Comparison of ENCODE assay signal across 19 cellular contexts in the genomic region with DNA sequence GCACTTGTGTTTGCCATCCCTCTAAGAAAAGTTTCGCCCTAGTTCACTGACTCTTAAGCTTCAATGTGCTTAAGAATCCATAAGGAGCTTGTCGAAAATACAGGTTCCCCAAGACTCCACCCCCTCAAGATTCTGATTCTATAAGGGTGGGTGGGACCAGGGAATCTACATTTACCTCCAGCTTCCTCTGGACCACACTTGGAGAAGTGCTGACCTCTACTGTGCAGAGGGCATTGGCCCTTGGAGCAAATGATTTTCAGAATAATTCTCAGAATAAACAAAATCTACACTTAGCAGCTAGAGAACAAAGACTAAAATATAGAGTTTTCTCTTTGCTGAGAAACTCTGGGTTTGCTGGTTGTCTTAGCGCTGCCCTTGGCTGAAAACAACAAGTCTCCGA. TPM values are rescaled to one million over a fixed set of nuclear protein-coding genes. Genes with fewer than 3 reads are reported as not detected.
DNase-seq lines count a peak whose midpoint lies in the region; ATAC-seq, FAIRE-seq and TF ChIP-seq lines count a peak whose summit lies in the region.
"Had no signal": no experiment of that assay in that cellular context is flagged by ENCODE, and none has a peak within 500 bp of the region (broad histone marks: within the 10 kb centered on the region; RNA-seq: fewer than 3 reads in every experiment).

No MANE protein-coding gene starts in this region.

- no peak for TF ChIP-seq CTCF in A549 (IDR thresholded peaks at IDR 0.05)
- peak in 1 of 3 experiments; percentile 19; a peak in 1 of 6 replicates for TF ChIP-seq CTCF in GM12878 (IDR thresholded peaks at IDR 0.05 in 2 of 3, conservative IDR thresholded peaks at IDR 0.05 in 1 of 3; ENCODE audit: control insufficient read depth in 2 of 3, extremely low read depth in 1 of 3, insufficient read depth in 1 of 3, low read depth in 3 of 3, low read length in 3 of 3)

- RAD21 ChIA-PET in GM12878 (lab: Charles Lee; ENCODE audit: unreplicated experiment): interaction anchor here (0.9 to 11.1 kb wide), 5 partner anchors 9 to 265 kb away, joined by 3 to 179 read pairs (median 7); a partner anchor contains a TSS

- H3K9me3 Mint-ChIP-seq in activated CD8-positive, alpha-beta memory T cell treated with anti-CD3 and anti-CD28 coated beads, Interleukin-2, amount 10 ng/mL, durations not matched to agents 7 days and 5 days (ENCODE audit: low read depth): no peaks in the 10 kb centered on the region

- H3K36me3 Mint-ChIP-seq in activated CD8-positive, alpha-beta memory T cell treated with anti-CD3 and anti-CD28 coated beads, Interleukin-2, amount 10 ng/mL, durations not matched to agents 7 days and 5 days: no peaks in the 10 kb centered on the region

- in situ Hi-C loops in GM12878 (cut with MboI): no loop called here

- H3K36me3 ChIP-seq in H7 (replicated peaks; ENCODE audit: control insufficient read depth, insufficient read depth, low read length) (no peaks in the 10 kb centered on the region), GM12878 (ENCODE audit: control insufficient read depth in 2 of 2, insufficient read depth in 2 of 2, low read length in 1 of 2) (no peaks in the 10 kb centered on the region)
- H3K36me3 ChIP-seq: adrenal gland, heart right ventricle, right atrium auricular region had no signal

- CTCF ChIA-PET in A549 (lab: Yijun Ruan, JAX) (interaction anchor here (0.6 to 14.3 kb wide), 8 partner anchors 12 to 400 kb away, joined by 3 to 448 read pairs (median 4); no protein-coding TSS in a partner anchor), GM12878 (lab: Yijun Ruan, JAX) (interaction anchor here (0.9 to 15.4 kb wide), 6 partner anchors 9 to 265 kb away, joined by 4 to 390 read pairs (median 7); a partner anchor contains a TSS)
- CTCF ChIA-PET in activated CD8-positive, alpha-beta memory T cell treated with anti-CD3 and anti-CD28 coated beads, Interleukin-2, amount 10 ng/mL, durations not matched to agents 7 days and 5 days (lab: Charles Lee): interaction anchor here (1.3 to 4.1 kb wide), 3 partner anchors 9 to 267 kb away, joined by 3 to 24 read pairs (median 5); a partner anchor contains a TSS

- no peak overlapping the region for H3K4me3 Mint-ChIP-seq in activated CD8-positive, alpha-beta memory T cell treated with anti-CD3 and anti-CD28 coated beads, Interleukin-2, amount 10 ng/mL, durations not matched to agents 7 days and 5 days

- peaks cover 25% of the 10 kb centered on the region for H3K4me1 Mint-ChIP-seq in activated CD8-positive, alpha-beta memory T cell treated with anti-CD3 and anti-CD28 coated beads, Interleukin-2, amount 10 ng/mL, durations not matched to agents 7 days and 5 days

- TF ChIP-seq EP300 in A549 (IDR thresholded peaks at IDR 0.05) (no peak), GM12878 (IDR thresholded peaks at IDR 0.05; ENCODE audit: borderline replicate concordance in 1 of 2, control insufficient read depth in 1 of 2, low read depth in 2 of 2, low read length in 2 of 2) (no peak)

- H3K4me3 ChIP-seq in A549 (no peak overlapping the region), H7 (ENCODE audit: insufficient read depth, low read depth, low read length) (no peak overlapping the region), GM12878 (no peak overlapping the region)
- H3K4me3 ChIP-seq: adrenal gland, right atrium auricular region had no signal

- WGBS in A549 (ENCODE audit: missing lambda C conversion rate): 56% methylated on average over 4 of the region's 4 CpGs
- 58% methylated on average over 4 of the region's 4 CpGs for WGBS in GM12878 (ENCODE audit: insufficient coverage, insufficient replicate concordance, low lambda C conversion rate, missing lambda C conversion rate)

- no TSS peak for BruUV-seq in GM12878 (replicated peaks; lab: Mats Ljungman, UMichigan)

- POLR2A ChIA-PET in A549 (lab: Yijun Ruan, JAX): no interaction called here
- POLR2A ChIA-PET in GM12878 (lab: Charles Lee): interaction anchor here (0.9 kb wide), 1 partner anchor 70 kb away, joined by 3 read pairs; no protein-coding TSS in a partner anchor

- H4K20me1 ChIP-seq in GM12878 (ENCODE audit: control insufficient read depth, insufficient read depth): no peaks in the 10 kb centered on the region

- ATAC-seq in A549 (no peak), GM12878 (no peak), HG03196 (IDR thresholded peaks at IDR 0.05; ENCODE audit: unreplicated experiment) (no peak)
- no peak for ATAC-seq in activated CD8-positive, alpha-beta memory T cell treated with anti-CD3 and anti-CD28 coated beads, Interleukin-2, amount 10 ng/mL, durations not matched to agents 7 days and 5 days
- ATAC-seq: heart right ventricle, Right ventricle myocardium inferior had no signal

- DNase-seq in A549 (ENCODE audit: low read depth in 1 of 2, low spot score in 1 of 2) (no peak), H7 (peak; percentile 68), GM12878 (ENCODE audit: low read depth, low spot score) (no peak), midbrain (lab: John Stamatoyannopoulos, UW) (peak; percentile 5), NCI-H748 treated with DMSO at 0.1 percent for 48 hours (lab: John Stamatoyannopoulos, UW) (no peak), activated gamma-delta T cell (lab: John Stamatoyannopoulos, UW) (no peak)
- DNase-seq in activated CD8-positive, alpha-beta memory T cell treated with anti-CD3 and anti-CD28 coated beads, Interleukin-2, amount 10 ng/mL, durations not matched to agents 7 days and 5 days: no peak
- DNase-seq: activated CD4-positive, alpha-beta T cell treated with anti-CD3 and anti-CD28 coated beads, Interleukin-2, amount 50 U/mL, for 1 hour; activated gamma-delta T cell treated with Interleukin-2 at 50 U/mL for 16 hours; DMS 273 treated with DMSO at 0.1 percent for 48 hours; heart right ventricle; KBM-7; NCI-H1930; T-helper 1 cell had no signal

- no peaks in the 10 kb centered on the region for H3K27me3 ChIP-seq in H7 (ENCODE audit: control insufficient read depth, insufficient read depth, low read length)
- H3K27me3 ChIP-seq in GM12878 (replicated peaks in 1 of 2; ENCODE audit: control insufficient read depth in 2 of 2, insufficient read depth in 2 of 2, low read length in 1 of 2): no peaks in the 10 kb centered on the region
- H3K27me3 ChIP-seq: adrenal gland, heart right ventricle, right atrium auricular region had no signal

- intact Hi-C loops in GM12878 (cut with micrococcal nuclease; ENCODE audit: unreplicated experiment): loop anchor here (10.0 kb wide), 1 partner anchor 802 kb away; a partner anchor contains a TSS

- H3K4me2 ChIP-seq in A549 (peak overlapping the region; percentile 36; the same call in 1 of the 3 replicates), GM12878 (ENCODE audit: control insufficient read depth, insufficient read depth) (peak overlapping the region; percentile 33; the same call in 1 of the 2 replicates)

- H2AFZ ChIP-seq in GM12878 (ENCODE audit: control insufficient read depth, low read depth, low read length): peak overlapping the region; percentile 39

- peak overlapping the region in 1 of 2 experiments; percentile 1; a peak in 1 of 6 replicates for H3K27ac ChIP-seq in A549
- no peak overlapping the region for H3K27ac ChIP-seq in GM12878 (ENCODE audit: control insufficient read depth, insufficient read depth)
- H3K27ac ChIP-seq: adrenal gland, right atrium auricular region had no signal

- H3K9me3 ChIP-seq in A549 (no peaks in the 10 kb centered on the region), GM12878 (replicated peaks; ENCODE audit: control insufficient read depth, insufficient read depth, low read length) (no peaks in the 10 kb centered on the region)
- H3K9me3 ChIP-seq: adrenal gland, heart right ventricle, right atrium auricular region had no signal

- H3K27ac Mint-ChIP-seq in activated CD8-positive, alpha-beta memory T cell treated with anti-CD3 and anti-CD28 coated beads, Interleukin-2, amount 10 ng/mL, durations not matched to agents 7 days and 5 days: no peak overlapping the region

- H3K27me3 Mint-ChIP-seq in activated CD8-positive, alpha-beta memory T cell treated with anti-CD3 and anti-CD28 coated beads, Interleukin-2, amount 10 ng/mL, durations not matched to agents 7 days and 5 days: no peaks in the 10 kb centered on the region

- SMC1A ChIA-PET in GM12878 (lab: Charles Lee; ENCODE audit: uncharacterized antibody, unreplicated experiment): interaction anchor here (0.6 to 13.7 kb wide), 12 partner anchors 8 to 440 kb away, joined by 3 to 190 read pairs (median 4); a partner anchor contains a TSS

- TF ChIP-seq RAD21 in A549 (conservative IDR thresholded peaks at IDR 0.05 in 1 of 2, IDR thresholded peaks at IDR 0.05 in 1 of 2) (0 out of 5 replicates have a peak, but pooled peaks of 1 of the 2 experiments have one; percentile 6), GM12878 (IDR thresholded peaks at IDR 0.05; ENCODE audit: insufficient read depth, low read depth, low read length) (peak; percentile 36; the same call in 1 of the 2 replicates)

- no peak for TF ChIP-seq POLR2A in A549 (IDR thresholded peaks at IDR 0.05; ENCODE audit: low read length)
- no peak for TF ChIP-seq POLR2A in GM12878 (IDR thresholded peaks at IDR 0.05; ENCODE audit: low read depth, low read length)

- no peaks in the 10 kb centered on the region for H3K79me2 ChIP-seq in GM12878 (ENCODE audit: control insufficient read depth, insufficient read depth, low read length)

- no peak overlapping the region for H3K9ac ChIP-seq in GM12878 (ENCODE audit: control insufficient read depth, insufficient read depth, low read length)

- FAIRE-seq in A549 (lab: Jason Lieb, UNC): no peak
- FAIRE-seq in GM12878 (lab: Jason Lieb, UNC): no peak
- FAIRE-seq: bronchial epithelial cell had no signal

- H3K4me1 ChIP-seq in A549 (peaks cover 18% of the 10 kb centered on the region; the same call in 2 of the 3 replicates), GM12878 (ENCODE audit: control insufficient read depth, insufficient read depth, low read length) (peaks cover 19% of the 10 kb centered on the region)

RNA-seq across cellular contexts. Expression of a gene that starts 5.0 kb away (rescaled TPM):
- polyA plus RNA-seq in A549 (2011; rRNA removed): 0.85 and 2.0 TPM in 2 replicates
- 1.1 and 1.8 TPM in 2 replicates for polyA plus RNA-seq in A549 (2012; cell fraction: cytosol; rRNA removed)
- polyA plus RNA-seq in A549 (2012; cell fraction: nucleus; rRNA removed): 2.7 and 3.6 TPM in 2 replicates
- 1.3 to 1.5 TPM (median 1.3 TPM) in 3 replicates for polyA plus RNA-seq in A549 (2017; fragmentation: RNase III; extraction: RNeasy Plus Mini Kit Qiagen cat#74134 plus additional on column Dnase treatment)
- polyA minus RNA-seq in A549 (2011; rRNA and poly(A)+ RNA removed): 0.62 and 1.5 TPM in 2 replicates
- 0.96 and 0.97 TPM in 2 replicates for total RNA-seq in H7 (2014; rRNA removed; shearing (Covaris generic))
- total RNA-seq in GM12878 (2013; cell fraction: nucleolus; rRNA removed): 7.7 and 8.6 TPM in 2 replicates
- 0.76 and 0.79 TPM in 2 replicates for total RNA-seq in GM12878 (2014; rRNA removed)
- 0.60 and 0.76 TPM in 2 replicates for total RNA-seq in GM12878 (2014; rRNA removed; fragmentation: Illumina TruSeq; extraction: Trizol)
- total RNA-seq in GM12878 (2021): 1.1 and 2.0 TPM in 2 replicates
- 1.2 TPM for polyA plus RNA-seq in GM12878 (2011; ENCODE audit: low read depth)
- 1.9 and 2.6 TPM in 2 replicates for polyA plus RNA-seq in GM12878 (2011; rRNA removed)
- polyA plus RNA-seq in GM12878 (2011; cell fraction: cytosol; rRNA removed): 2.4 and 2.5 TPM in 2 replicates
- 9.2 and 10.7 TPM in 2 replicates for polyA plus RNA-seq in GM12878 (2011; cell fraction: nucleus; rRNA removed)
- 1.5 and 2.0 TPM in 2 replicates for polyA plus RNA-seq in GM12878 (2012)
- polyA plus RNA-seq in GM12878 (2014; fragmentation: Illumina TruSeq; extraction: Trizol): 1.4 TPM in 2 replicates
- polyA plus RNA-seq in GM12878 (2014; fragmentation: Nextera tagmentation; extraction: Ambion mirVana): under 1 TPM; 0.27 to 0.47 TPM
- 0.56 and 1.3 TPM in 2 replicates for polyA plus RNA-seq in GM12878 (2014; rRNA removed)
- polyA plus RNA-seq in GM12878 (2016; fragmentation: Nextera tagmentation; extraction: Ambion mirVana): under 1 TPM; 0.50 to 0.86 TPM
- polyA minus RNA-seq in GM12878 (2011; rRNA and poly(A)+ RNA removed): 1.9 and 12.4 TPM in 2 replicates
- polyA minus RNA-seq in GM12878 (2011; cell fraction: cytosol; rRNA and poly(A)+ RNA removed): 0.53 TPM in 1 of 2 replicates, not detected in the other
- polyA minus RNA-seq in GM12878 (2011; cell fraction: nucleus; rRNA and poly(A)+ RNA removed): 1.8 and 3.6 TPM in 2 replicates
- 1 to 10 TPM; 1.4 to 2.1 TPM for total RNA-seq in activated CD8-positive, alpha-beta memory T cell treated with anti-CD3 and anti-CD28 coated beads, Interleukin-2, amount 10 ng/mL, durations not matched to agents 7 days and 5 days

RNA-seq across cellular contexts. Expression of a gene that starts 8.7 kb away (rescaled TPM):
- polyA plus RNA-seq in A549 (2011; rRNA removed) (44.8 and 49.4 TPM in 2 replicates), A549 (2017; fragmentation: RNase III; extraction: RNeasy Plus Mini Kit Qiagen cat#74134 plus additional on column Dnase treatment) (46.4 to 49.0 TPM (median 46.6 TPM) in 3 replicates), GM12878 (2011; rRNA removed) (20.6 and 24.8 TPM in 2 replicates), GM12878 (2014; fragmentation: Illumina TruSeq; extraction: Trizol) (8.2 and 10.9 TPM in 2 replicates), GM12878 (2014; fragmentation: Nextera tagmentation; extraction: Ambion mirVana) (10 to 100 TPM; 15.8 to 18.1 TPM), GM12878 (2014; rRNA removed) (9.6 and 12.2 TPM in 2 replicates), GM12878 (2016; fragmentation: Nextera tagmentation; extraction: Ambion mirVana) (10 to 100 TPM; 18.9 to 22.4 TPM)
- 42.7 and 49.2 TPM in 2 replicates for polyA plus RNA-seq in A549 (2012; cell fraction: cytosol; rRNA removed)
- polyA plus RNA-seq in A549 (2012; cell fraction: nucleus; rRNA removed): 32.1 and 44.3 TPM in 2 replicates
- polyA minus RNA-seq in A549 (2011; rRNA and poly(A)+ RNA removed): 17.7 and 29.7 TPM in 2 replicates
- 17.2 and 24.6 TPM in 2 replicates for total RNA-seq in H7 (2014; rRNA removed; shearing (Covaris generic))
- 27.0 and 28.8 TPM in 2 replicates for total RNA-seq in GM12878 (2013; cell fraction: nucleolus; rRNA removed)
- total RNA-seq in GM12878 (2014; rRNA removed) (11.2 and 11.9 TPM in 2 replicates), GM12878 (2014; rRNA removed; fragmentation: Illumina TruSeq; extraction: Trizol) (9.3 and 9.6 TPM in 2 replicates), GM12878 (2021) (8.2 and 8.9 TPM in 2 replicates)
- 11.8 TPM for polyA plus RNA-seq in GM12878 (2011; ENCODE audit: low read depth)
- 20.6 and 21.2 TPM in 2 replicates for polyA plus RNA-seq in GM12878 (2011; cell fraction: cytosol; rRNA removed)
- 25.3 and 28.3 TPM in 2 replicates for polyA plus RNA-seq in GM12878 (2011; cell fraction: nucleus; rRNA removed)
- 10.5 and 11.9 TPM in 2 replicates for polyA plus RNA-seq in GM12878 (2012)
- 6.8 and 7.8 TPM in 2 replicates for polyA minus RNA-seq in GM12878 (2011; rRNA and poly(A)+ RNA removed)
- 2.8 and 6.4 TPM in 2 replicates for polyA minus RNA-seq in GM12878 (2011; cell fraction: cytosol; rRNA and poly(A)+ RNA removed)
- polyA minus RNA-seq in GM12878 (2011; cell fraction: nucleus; rRNA and poly(A)+ RNA removed): 12.0 and 16.3 TPM in 2 replicates
- total RNA-seq in activated CD8-positive, alpha-beta memory T cell treated with anti-CD3 and anti-CD28 coated beads, Interleukin-2, amount 10 ng/mL, durations not matched to agents 7 days and 5 days: 1 to 10 TPM; 5.5 to 6.0 TPM

Comparison
In these comparisons a context has a peak if more than half of its experiments do, and no peak if none do; other contexts are left out.
1. DNase-seq: peak in H7 (single experiment) and midbrain (single experiment); none in A549 (0 of 2), GM12878 (single experiment), NCI-H748 treated with DMSO at 0.1 percent for 48 hours (single experiment), activated gamma-delta T cell (single experiment) and activated CD8-positive, alpha-beta memory T cell treated with anti-CD3 and anti-CD28 coated beads, Interleukin-2, amount 10 ng/mL, durations not matched to agents 7 days and 5 days (single experiment).